Comparison of ENCODE assay signal across 9 cellular contexts in the genomic region with DNA sequence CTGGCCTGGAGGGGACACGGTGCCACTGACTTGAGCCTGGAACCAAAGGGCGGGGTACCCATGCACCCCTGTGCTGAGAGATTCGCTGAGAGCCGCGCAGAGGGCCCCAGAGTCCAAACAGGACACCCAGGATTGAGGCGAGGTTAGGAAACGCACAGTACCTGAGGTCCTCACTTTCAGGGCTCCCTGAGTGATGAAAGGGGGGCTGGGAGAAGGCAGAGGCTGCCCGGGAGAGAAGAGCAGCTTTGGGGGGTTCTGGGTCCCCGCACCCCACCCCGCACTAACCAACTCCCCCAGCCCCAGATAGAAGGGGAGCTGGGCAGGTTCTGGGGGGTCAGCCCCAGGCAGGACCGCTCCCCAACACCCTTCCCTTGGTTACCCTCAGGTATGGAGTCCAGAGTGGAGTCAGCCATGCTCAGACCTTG. TPM values are rescaled to one million over a fixed set of nuclear protein-coding genes. Genes with fewer than 3 reads are reported as not detected.
A peak's percentile ranks its signal among the peaks of the same experiment; 100 is the strongest.
DNase-seq lines count a peak whose midpoint lies in the region; ATAC-seq and TF ChIP-seq lines count a peak whose summit lies in the region.
"Had no signal": no experiment of that assay in that cellular context is flagged by ENCODE, and none has a peak within 500 bp of the region (broad histone marks: within the 10 kb centered on the region; RNA-seq: fewer than 3 reads in every experiment).

No MANE protein-coding gene starts in this region.

- H3K9ac ChIP-seq in colonic mucosa (ENCODE audit: low read depth in 2 of 2, low read length in 2 of 2), result peak overlapping the region; percentile 60 to 95

- peak overlapping the region; percentile 85 for H3K27ac ChIP-seq in colonic mucosa
- H3K27ac ChIP-seq in prostate gland, result peak overlapping the region; percentile 84 to 85

- no peaks in the 10 kb centered on the region for H3K9me3 ChIP-seq in colonic mucosa
- no peaks in the 10 kb centered on the region for H3K9me3 ChIP-seq in prostate gland
- H3K9me3 ChIP-seq: pancreas had no signal

- H3K27me3 ChIP-seq in colonic mucosa (no peaks in the 10 kb centered on the region), prostate gland (replicated peaks; ENCODE audit: insufficient read depth) (no peaks in the 10 kb centered on the region)
- H3K27me3 ChIP-seq: pancreas had no signal

- DNase-seq in colonic mucosa, result no peak
- DNase-seq in prostate gland (ENCODE audit: low spot score), result no peak
- no peak for DNase-seq in stimulated activated CD8-positive, alpha-beta memory T cell treated with anti-CD3 and anti-CD28 coated beads, Interleukin-4, amount 100 ng/mL, for 48 hours
- no peak for DNase-seq in GOT3 (lab: John Stamatoyannopoulos, UW)
- DNase-seq in NCI-H2029 (lab: John Stamatoyannopoulos, UW), result no peak

- intact Hi-C loops in colonic mucosa (cut with DNase I) (loop anchor here (10.0 kb wide), 1 partner anchor 161 kb away; no protein-coding TSS in a partner anchor), prostate gland (cut with DNase I) (loop anchor here (10.0 kb wide), 1 partner anchor 171 kb away; no protein-coding TSS in a partner anchor)

- H3K4me1 ChIP-seq in colonic mucosa (peaks cover 13% of the 10 kb centered on the region), prostate gland (replicated peaks) (no peaks in the 10 kb centered on the region)

- H3K4me3 ChIP-seq in colonic mucosa, result peak overlapping the region; percentile 33
- H3K4me3 ChIP-seq in prostate gland, result peak overlapping the region; percentile 57 to 61

- 57% methylated on average over 11 of the region's 11 CpGs for WGBS in prostate gland

- TF ChIP-seq POLR2A in GM18505 (IDR thresholded peaks at IDR 0.05; ENCODE audit: borderline replicate concordance, extremely low read depth, insufficient read depth, insufficient read length) (no peak), prostate gland (IDR thresholded peaks at IDR 0.05) (no peak)

- peak; percentile 6 for ATAC-seq in GM18505 (IDR thresholded peaks at IDR 0.05; ENCODE audit: unreplicated experiment)
- peak; percentile 1 for ATAC-seq in HG03442 (IDR thresholded peaks at IDR 0.05; ENCODE audit: unreplicated experiment)
- no peak for ATAC-seq in GM19328 (IDR thresholded peaks at IDR 0.05; ENCODE audit: unreplicated experiment)

- H3K36me3 ChIP-seq in colonic mucosa (no peaks in the 10 kb centered on the region), prostate gland (no peaks in the 10 kb centered on the region)
- H3K36me3 ChIP-seq: pancreas had no signal

- TF ChIP-seq CTCF in colonic mucosa (IDR thresholded peaks at IDR 0.05), result no peak
- TF ChIP-seq CTCF in prostate gland (IDR thresholded peaks at IDR 0.05), result no peak

RNA-seq across cellular contexts. Expression of gene ANKRD9, which starts 14.5 kb away (rescaled TPM):
- 100 to 1,000 TPM; 107 to 115 TPM for total RNA-seq in colonic mucosa
- total RNA-seq in prostate gland, result 10 to 100 TPM; 81.1 to 81.5 TPM
